In genomic region chr10:77403761-77404160, GRCh38 we compare ENCODE assay signal across 25 cellular contexts.
"Had no signal": no experiment of that assay in that cellular context is flagged by ENCODE, and none has a peak within 500 bp of the region (broad histone marks: within the 10 kb centered on the region; RNA-seq: fewer than 3 reads in every experiment).

No MANE protein-coding gene starts in this region.

- H3K4me3 ChIP-seq: hepatocyte, left ventricle myocardium inferior, lung, mucosa of descending colon, psoas muscle, right lobe of liver, smooth muscle cell, transverse colon, upper lobe of left lung, vagina had no signal

- H3K4me1 Mint-ChIP-seq: naive thymus-derived CD4-positive, alpha-beta T cell; stimulated activated memory B cell treated with anti-CD40 and anti-IgM and Interleukin-4, amounts not matched to agents 10 μg/mL and 1 μg/mL and 100 μg/mL, for 72 hours; stimulated activated naive CD8-positive, alpha-beta T cell treated with anti-CD3 and anti-CD28 coated beads, Interleukin-15, amount 100 ng/mL, for 72 hours had no signal

- H3K27ac ChIP-seq: hepatocyte, left ventricle myocardium inferior, neutrophil, parathyroid adenoma, psoas muscle, right lobe of liver, transverse colon, upper lobe of left lung, vagina had no signal

- ATAC-seq: mucosa of descending colon; naive thymus-derived CD4-positive, alpha-beta T cell; natural killer cell treated with Interleukin-12 subunit alpha and Interleukin-12 subunit beta and Interleukin-15 and Interleukin-18, amount 100 ng/mL, for 72 hours; psoas muscle; right lobe of liver; stimulated activated memory B cell treated with anti-CD40 and anti-IgM and Interleukin-4, amounts not matched to agents 10 μg/mL and 1 μg/mL and 100 μg/mL, for 72 hours; stimulated activated naive CD8-positive, alpha-beta T cell treated with anti-CD3 and anti-CD28 coated beads, Interleukin-15, amount 100 ng/mL, for 72 hours had no signal

- H3K27me3 ChIP-seq: hepatocyte, right lobe of liver, transverse colon, upper lobe of left lung, vagina had no signal

- H3K36me3 ChIP-seq: left ventricle myocardium inferior, neutrophil, right lobe of liver, transverse colon, upper lobe of left lung, vagina had no signal

- H3K79me2 ChIP-seq: hepatocyte, parathyroid adenoma had no signal

- H3K36me3 Mint-ChIP-seq: naive thymus-derived CD4-positive, alpha-beta T cell; natural killer cell treated with Interleukin-12 subunit alpha and Interleukin-12 subunit beta and Interleukin-15 and Interleukin-18, amount 100 ng/mL, for 72 hours; stimulated activated memory B cell treated with anti-CD40 and anti-IgM and Interleukin-4, amounts not matched to agents 10 μg/mL and 1 μg/mL and 100 μg/mL, for 72 hours had no signal

- H3K27ac Mint-ChIP-seq: naive thymus-derived CD4-positive, alpha-beta T cell; natural killer cell treated with Interleukin-12 subunit alpha and Interleukin-12 subunit beta and Interleukin-15 and Interleukin-18, amount 100 ng/mL, for 72 hours; stimulated activated memory B cell treated with anti-CD40 and anti-IgM and Interleukin-4, amounts not matched to agents 10 μg/mL and 1 μg/mL and 100 μg/mL, for 72 hours had no signal

- H3K4me3 Mint-ChIP-seq: naive thymus-derived CD4-positive, alpha-beta T cell; natural killer cell treated with Interleukin-12 subunit alpha and Interleukin-12 subunit beta and Interleukin-15 and Interleukin-18, amount 100 ng/mL, for 72 hours; stimulated activated memory B cell treated with anti-CD40 and anti-IgM and Interleukin-4, amounts not matched to agents 10 μg/mL and 1 μg/mL and 100 μg/mL, for 72 hours; stimulated activated naive CD8-positive, alpha-beta T cell treated with anti-CD3 and anti-CD28 coated beads, Interleukin-15, amount 100 ng/mL, for 72 hours had no signal

- H3K9me3 Mint-ChIP-seq: natural killer cell treated with Interleukin-12 subunit alpha and Interleukin-12 subunit beta and Interleukin-15 and Interleukin-18, amount 100 ng/mL, for 72 hours; stimulated activated memory B cell treated with anti-CD40 and anti-IgM and Interleukin-4, amounts not matched to agents 10 μg/mL and 1 μg/mL and 100 μg/mL, for 72 hours; stimulated activated naive CD8-positive, alpha-beta T cell treated with anti-CD3 and anti-CD28 coated beads, Interleukin-15, amount 100 ng/mL, for 72 hours had no signal

- H3K9ac ChIP-seq: parathyroid adenoma had no signal

- H2AFZ ChIP-seq: hepatocyte, parathyroid adenoma had no signal

- H3K4me2 ChIP-seq: hepatocyte, smooth muscle cell had no signal

- H3K4me1 ChIP-seq: left ventricle myocardium inferior, parathyroid adenoma, right lobe of liver had no signal

- H3K27me3 Mint-ChIP-seq: stimulated activated naive CD8-positive, alpha-beta T cell treated with anti-CD3 and anti-CD28 coated beads, Interleukin-15, amount 100 ng/mL, for 72 hours had no signal

- H3K9me3 ChIP-seq: left ventricle myocardium inferior, mucosa of descending colon, neutrophil, psoas muscle, right lobe of liver, transverse colon, upper lobe of left lung, vagina had no signal

- DNase-seq: islet precursor cell; left ventricle myocardium inferior; midbrain; mucosa of descending colon; naive thymus-derived CD4-positive, alpha-beta T cell; occipital lobe; psoas muscle; right lobe of liver; stimulated activated CD4-positive, alpha-beta T cell treated with anti-CD3 and anti-CD28 coated beads, Interleukin-1b, Interleukin-23, amount 100 ng/mL, for 48 hours; stimulated activated CD4-positive, alpha-beta T cell treated with anti-CD3 and anti-CD28 coated beads, Interleukin-2, amount 100 ng/mL, for 48 hours; stimulated activated CD4-positive, alpha-beta T cell treated with anti-CD3 and anti-CD28 coated beads, Interleukin-4, amount 100 ng/mL, for 4 hours; stimulated activated CD8-positive, alpha-beta memory T cell treated with anti-CD3 and anti-CD28 coated beads, Interleukin-4, amount 100 ng/mL, for 48 hours; stimulated activated naive CD4-positive, alpha-beta T cell treated with Interleukin-2 at 50 U/mL for 16 hours; stimulated activated naive CD8-positive, alpha-beta T cell treated with anti-CD3 and anti-CD28 coated beads, Interleukin-15, amount 100 ng/mL, for 72 hours; substantia nigra; transverse colon had no signal
